16 cellular contexts compared by ENCODE assay signal in the genomic region with DNA sequence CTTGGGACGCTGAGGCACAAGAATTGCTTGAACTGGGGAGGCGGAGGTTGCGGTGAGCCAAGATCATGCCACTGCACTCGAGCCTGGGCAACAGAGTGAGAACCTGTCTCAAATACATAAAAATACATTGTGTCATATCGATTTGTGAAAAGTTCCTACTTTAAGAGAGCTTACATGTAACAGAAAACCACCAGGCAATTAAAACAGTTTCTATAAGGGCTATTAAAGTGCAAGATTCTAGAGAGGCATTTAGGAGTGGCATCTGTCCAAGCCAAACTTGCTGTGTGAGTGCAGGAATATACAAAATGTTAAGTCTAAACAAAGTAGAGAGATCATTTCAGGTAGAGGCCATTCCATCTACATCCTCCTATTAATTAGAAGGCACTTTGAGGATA. TPM values are rescaled to one million over a fixed set of nuclear protein-coding genes. Genes with fewer than 3 reads are reported as not detected.
A peak's percentile ranks its signal among the peaks of the same experiment; 100 is the strongest.
DNase-seq lines count a peak whose midpoint lies in the region; ATAC-seq, FAIRE-seq and TF ChIP-seq lines count a peak whose summit lies in the region.
"Had no signal": no experiment of that assay in that cellular context is flagged by ENCODE, and none has a peak within 500 bp of the region (broad histone marks: within the 10 kb centered on the region; RNA-seq: fewer than 3 reads in every experiment).

No MANE protein-coding gene starts in this region.

- peaks cover 56% of the 10 kb centered on the region for H3K4me1 ChIP-seq in left ventricle myocardium inferior
- peaks cover 33% of the 10 kb centered on the region for H3K4me1 ChIP-seq in astrocyte (ENCODE audit: insufficient read depth, low read length)

- no peak overlapping the region for H3K4me3 Mint-ChIP-seq in astrocyte (ENCODE audit: unreplicated experiment)
- peak overlapping the region; percentile 53 for H3K4me3 Mint-ChIP-seq in type B pancreatic cell

- no peak overlapping the region for H3K9ac ChIP-seq in astrocyte (ENCODE audit: low read length)

- H3K36me3 ChIP-seq in left ventricle myocardium inferior (peaks cover 7% of the 10 kb centered on the region), astrocyte (ENCODE audit: insufficient read depth, low read length) (peaks cover 5% of the 10 kb centered on the region)

- H3K27me3 Mint-ChIP-seq in astrocyte (ENCODE audit: low read depth, unreplicated experiment) (no peaks in the 10 kb centered on the region), type B pancreatic cell (no peaks in the 10 kb centered on the region)
- H3K27me3 Mint-ChIP-seq: activated B cell treated with CpG ODN at 0.5 μM for 24 hours; stimulated activated naive B cell treated with anti-CD40 and anti-IgM and Interleukin-4, amounts not matched to agents 10 μg/mL and 1 μg/mL and 100 μg/mL, for 72 hours had no signal

- H3K27ac Mint-ChIP-seq in astrocyte (ENCODE audit: unreplicated experiment) (peak overlapping the region; percentile 7), type B pancreatic cell (no peak overlapping the region)

- peaks cover 23% of the 10 kb centered on the region for H3K79me2 ChIP-seq in astrocyte (ENCODE audit: insufficient read depth, low read length)

- DNase-seq in left ventricle myocardium inferior (no peak), Right ventricle myocardium superior (no peak), NCI-H2107 (lab: John Stamatoyannopoulos, UW) (peak; percentile 21), astrocyte (ENCODE audit: low read depth) (no peak), type B pancreatic cell (ENCODE audit: extremely low spot score, unreplicated experiment) (no peak), NCI-H526 treated with DMSO at 0.1 percent for 48 hours (lab: John Stamatoyannopoulos, UW) (no peak)
- DNase-seq: activated B cell treated with CpG ODN at 0.5 μM for 24 hours; activated effector memory CD4-positive, alpha-beta T cell treated with Interleukin-2 at 50 U/mL for 16 hours; glutamatergic neuron; KG1; stimulated activated CD4-positive, alpha-beta T cell treated with anti-CD3 and anti-CD28 coated beads, Interleukin-4, amount 100 ng/mL, for 24 hours; stimulated activated naive B cell treated with anti-CD40 and anti-IgM and Interleukin-4, amounts not matched to agents 10 μg/mL and 1 μg/mL and 100 μg/mL, for 72 hours had no signal

- no peak for FAIRE-seq in astrocyte (lab: Jason Lieb, UNC)
- FAIRE-seq: islet of Langerhans had no signal

- no peak overlapping the region for H2AFZ ChIP-seq in astrocyte (ENCODE audit: low read depth, low read length)

- no peak for ATAC-seq in Right ventricle myocardium superior (ENCODE audit: poor library complexity)
- ATAC-seq in HG03521 (IDR thresholded peaks at IDR 0.05; ENCODE audit: unreplicated experiment): no peak
- ATAC-seq: stimulated activated naive B cell treated with anti-CD40 and anti-IgM and Interleukin-4, amounts not matched to agents 10 μg/mL and 1 μg/mL and 100 μg/mL, for 72 hours had no signal

- no peak overlapping the region for H3K4me2 ChIP-seq in astrocyte (ENCODE audit: low read length)

- H3K27me3 ChIP-seq in left ventricle myocardium inferior (ENCODE audit: low read depth) (no peaks in the 10 kb centered on the region), astrocyte (ENCODE audit: insufficient read depth, low read length) (no peaks in the 10 kb centered on the region)
- H3K27me3 ChIP-seq: right atrium auricular region had no signal

- H3K9me3 Mint-ChIP-seq in astrocyte (ENCODE audit: unreplicated experiment) (no peaks in the 10 kb centered on the region), type B pancreatic cell (no peaks in the 10 kb centered on the region)
- H3K9me3 Mint-ChIP-seq: activated B cell treated with CpG ODN at 0.5 μM for 24 hours; stimulated activated naive B cell treated with anti-CD40 and anti-IgM and Interleukin-4, amounts not matched to agents 10 μg/mL and 1 μg/mL and 100 μg/mL, for 72 hours had no signal

- intact Hi-C loops in left ventricle myocardium inferior (cut with micrococcal nuclease): no loop called here
- intact Hi-C loops in Right ventricle myocardium superior (cut with DNase I): loop anchor here (5.0 kb wide), 1 partner anchor 359 kb away; no protein-coding TSS in a partner anchor

- H3K4me3 ChIP-seq in left ventricle myocardium inferior (peak overlapping the region; percentile 82), astrocyte (ENCODE audit: insufficient read depth, low read depth, low read length) (no peak overlapping the region)
- H3K4me3 ChIP-seq: right atrium auricular region had no signal

- peaks cover 9% of the 10 kb centered on the region for H3K36me3 Mint-ChIP-seq in astrocyte (ENCODE audit: low read depth, unreplicated experiment)
- peaks cover 18% of the 10 kb centered on the region for H3K36me3 Mint-ChIP-seq in type B pancreatic cell

- peaks cover 4% of the 10 kb centered on the region for H4K20me1 ChIP-seq in astrocyte (ENCODE audit: insufficient read depth, low read length)

- peaks cover 21% of the 10 kb centered on the region for H3K4me1 Mint-ChIP-seq in astrocyte (ENCODE audit: low read depth, unreplicated experiment)
- peaks cover 34% of the 10 kb centered on the region for H3K4me1 Mint-ChIP-seq in type B pancreatic cell (ENCODE audit: unreplicated experiment)

- H3K9me3 ChIP-seq in left ventricle myocardium inferior (replicated peaks) (peaks cover under 1% of the 10 kb centered on the region), astrocyte (ENCODE audit: insufficient read depth, low read depth, low read length) (no peaks in the 10 kb centered on the region)
- H3K9me3 ChIP-seq: right atrium auricular region had no signal

- no peak for TF ChIP-seq CTCF in left ventricle myocardium inferior (IDR thresholded peaks at IDR 0.05; ENCODE audit: borderline replicate concordance)
- no peak for TF ChIP-seq CTCF in astrocyte (IDR thresholded peaks at IDR 0.05; ENCODE audit: insufficient read depth, low read depth, low read length)
- no peak for TF ChIP-seq CTCF in type B pancreatic cell (conservative IDR thresholded peaks at IDR 0.05)

- H3K27ac ChIP-seq in left ventricle myocardium inferior (replicated peaks) (peak overlapping the region; percentile 94), astrocyte (ENCODE audit: low read depth, low read length) (no peak overlapping the region)
- H3K27ac ChIP-seq: C4-2B had no signal

RNA-seq across cellular contexts. Expression of a gene that starts 1.7 kb away (rescaled TPM):
- total RNA-seq in left ventricle myocardium inferior: 123 TPM
- total RNA-seq in Right ventricle myocardium superior: 109 TPM
- total RNA-seq in astrocyte: 45.2 and 56.3 TPM in 2 replicates
- 81.3 and 117 TPM in 2 replicates for total RNA-seq in type B pancreatic cell (ENCODE audit: low replicate concordance)

RNA-seq across cellular contexts. Expression of a gene that starts 47.8 kb away (rescaled TPM):
- total RNA-seq in left ventricle myocardium inferior: 278 TPM
- total RNA-seq in Right ventricle myocardium superior: 235 TPM
- total RNA-seq in astrocyte: 331 and 359 TPM in 2 replicates
- 273 and 303 TPM in 2 replicates for total RNA-seq in type B pancreatic cell (ENCODE audit: low replicate concordance)

RNA-seq across cellular contexts. Expression of a gene that starts 59.2 kb away (rescaled TPM):
- 10.5 TPM for total RNA-seq in left ventricle myocardium inferior
- total RNA-seq in Right ventricle myocardium superior: 11.3 TPM
- total RNA-seq in astrocyte: 1.4 and 1.7 TPM in 2 replicates
- 3.7 and 4.7 TPM in 2 replicates for total RNA-seq in type B pancreatic cell (ENCODE audit: low replicate concordance)
